In genomic region chr2:147829106-147829505, GRCh38 we compare ENCODE assay signal across 15 cellular contexts. TPM values are rescaled to one million over a fixed set of nuclear protein-coding genes. Genes with fewer than 3 reads are reported as not detected.
DNase-seq lines count a peak whose midpoint lies in the region; ATAC-seq, FAIRE-seq and TF ChIP-seq lines count a peak whose summit lies in the region.
"Had no signal": no experiment of that assay in that cellular context is flagged by ENCODE, and none has a peak within 500 bp of the region (broad histone marks: within the 10 kb centered on the region; RNA-seq: fewer than 3 reads in every experiment).

No MANE protein-coding gene starts in this region.

- no peak overlapping the region for H3K27ac ChIP-seq in PC-3 (ENCODE audit: low read length)
- H3K27ac ChIP-seq: cardiac muscle cell, upper lobe of right lung had no signal

- POLR2A ChIA-PET in PC-3 (lab: Charles Lee; ENCODE audit: unreplicated experiment) = no interaction called here

- TF ChIP-seq POLR2A in GM18505 (IDR thresholded peaks at IDR 0.05; ENCODE audit: borderline replicate concordance, extremely low read depth, insufficient read depth, insufficient read length) = no peak

- H3K4me1 ChIP-seq in PC-3 (ENCODE audit: insufficient read depth, low read length) = no peaks in the 10 kb centered on the region
- H3K4me1 ChIP-seq: upper lobe of right lung had no signal

- no peak overlapping the region for H3K9ac ChIP-seq in PC-3 (ENCODE audit: low read length)

- TF ChIP-seq CTCF in PC-3 (conservative IDR thresholded peaks at IDR 0.05; ENCODE audit: low read depth, low read length) (no peak), fibroblast of mammary gland (conservative IDR thresholded peaks at IDR 0.05; ENCODE audit: control insufficient read depth, insufficient read depth, low read depth, low read length) (no peak)

- no peaks in the 10 kb centered on the region for H3K79me2 ChIP-seq in PC-3 (ENCODE audit: low read length)

- peaks cover 6% of the 10 kb centered on the region for H3K9me3 Mint-ChIP-seq in stimulated activated memory B cell treated with anti-CD40 and anti-IgM and Interleukin-4, amounts not matched to agents 10 μg/mL and 1 μg/mL and 100 μg/mL, for 72 hours

- in situ Hi-C loops in ACHN (cut with HindIII; ENCODE audit: low pct_ligation_motif_present, low pct_unique_long_range_greater_than_20kb, low sequenced_read_pairs) = no loop called here

- DNase-seq in ACHN (peak; percentile 65), GM19239 (ENCODE audit: insufficient read length, low spot score) (no peak), PC-3 (peak; percentile 85), fibroblast of mammary gland (ENCODE audit: low read depth) (peak; percentile 89), NCI-H1930 (lab: John Stamatoyannopoulos, UW) (no peak)
- DNase-seq in stimulated activated CD4-positive, alpha-beta T cell treated with anti-CD3 and anti-CD28 coated beads, Interleukin-12 subunit alpha, Interleukin-12 subunit beta, amount 100 ng/mL, for 4 hours = no peak
- DNase-seq: activated CD8-positive, alpha-beta T cell treated with anti-CD3 and anti-CD28 coated beads, Interleukin-2, amount 10 ng/mL, durations not matched to agents 7 days and 5 days; DMS153; nephron progenitor cell; upper lobe of right lung had no signal

- no peaks in the 10 kb centered on the region for H4K20me1 ChIP-seq in PC-3 (ENCODE audit: low read length)

- H3K9me3 ChIP-seq in PC-3 (ENCODE audit: low read length) = peaks cover 19% of the 10 kb centered on the region; the same call in 1 of the 2 replicates

- H3K4me1 Mint-ChIP-seq in stimulated activated memory B cell treated with anti-CD40 and anti-IgM and Interleukin-4, amounts not matched to agents 10 μg/mL and 1 μg/mL and 100 μg/mL, for 72 hours = no peaks in the 10 kb centered on the region
- H3K4me1 Mint-ChIP-seq: IgD-negative memory B cell, nephron progenitor cell had no signal

- no peaks in the 10 kb centered on the region for H3K9me2 ChIP-seq in PC-3 (replicated peaks; ENCODE audit: low read length)

- H3K4me3 Mint-ChIP-seq in stimulated activated memory B cell treated with anti-CD40 and anti-IgM and Interleukin-4, amounts not matched to agents 10 μg/mL and 1 μg/mL and 100 μg/mL, for 72 hours = no peak overlapping the region
- H3K4me3 Mint-ChIP-seq: activated CD8-positive, alpha-beta T cell treated with anti-CD3 and anti-CD28 coated beads, Interleukin-2, amount 10 ng/mL, durations not matched to agents 7 days and 5 days; nephron progenitor cell had no signal

- no TSS peak for BruUV-seq in PC-3 (replicated peaks; lab: Mats Ljungman, UMichigan)

- intact Hi-C loops in PC-3 (cut with micrococcal nuclease) = no loop called here

- CTCF ChIA-PET in PC-3 (lab: Charles Lee) = no interaction called here

- no peaks in the 10 kb centered on the region for H3K36me3 ChIP-seq in PC-3 (ENCODE audit: low read depth, low read length)
- H3K36me3 ChIP-seq: cardiac muscle cell, upper lobe of right lung had no signal

- no peaks in the 10 kb centered on the region for H3K27me3 ChIP-seq in PC-3 (ENCODE audit: low read length)
- H3K27me3 ChIP-seq: cardiac muscle cell, upper lobe of right lung had no signal

- H3K27ac Mint-ChIP-seq in stimulated activated memory B cell treated with anti-CD40 and anti-IgM and Interleukin-4, amounts not matched to agents 10 μg/mL and 1 μg/mL and 100 μg/mL, for 72 hours = no peak overlapping the region
- H3K27ac Mint-ChIP-seq: activated CD8-positive, alpha-beta T cell treated with anti-CD3 and anti-CD28 coated beads, Interleukin-2, amount 10 ng/mL, durations not matched to agents 7 days and 5 days; IgD-negative memory B cell; nephron progenitor cell had no signal

- peak; percentile 37 for FAIRE-seq in GM19239 (lab: Jason Lieb, UNC)

- H3F3A ChIP-seq in PC-3 (ENCODE audit: low read length, unreplicated experiment) = no peaks in the 10 kb centered on the region

- no peak overlapping the region for H2AFZ ChIP-seq in PC-3 (ENCODE audit: low read length)

- H3K4me2 ChIP-seq in PC-3 (ENCODE audit: low read length) = no peak overlapping the region

- H3K27me3 Mint-ChIP-seq in stimulated activated memory B cell treated with anti-CD40 and anti-IgM and Interleukin-4, amounts not matched to agents 10 μg/mL and 1 μg/mL and 100 μg/mL, for 72 hours = peaks cover under 1% of the 10 kb centered on the region

- no peaks in the 10 kb centered on the region for H3K36me3 Mint-ChIP-seq in stimulated activated memory B cell treated with anti-CD40 and anti-IgM and Interleukin-4, amounts not matched to agents 10 μg/mL and 1 μg/mL and 100 μg/mL, for 72 hours
- H3K36me3 Mint-ChIP-seq: IgD-negative memory B cell had no signal

- ATAC-seq in PC-3 (no peak), GM18505 (IDR thresholded peaks at IDR 0.05; ENCODE audit: unreplicated experiment) (no peak)
- no peak for ATAC-seq in stimulated activated memory B cell treated with anti-CD40 and anti-IgM and Interleukin-4, amounts not matched to agents 10 μg/mL and 1 μg/mL and 100 μg/mL, for 72 hours
- ATAC-seq: activated CD8-positive, alpha-beta T cell treated with anti-CD3 and anti-CD28 coated beads, Interleukin-2, amount 10 ng/mL, durations not matched to agents 7 days and 5 days; Right ventricle myocardium inferior; upper lobe of right lung had no signal

- no peak overlapping the region for H3K4me3 ChIP-seq in PC-3 (ENCODE audit: low read length)
- no peak overlapping the region for H3K4me3 ChIP-seq in fibroblast of mammary gland (ENCODE audit: control insufficient read depth, low read depth, low read length)
- H3K4me3 ChIP-seq: cardiac muscle cell, upper lobe of right lung had no signal

RNA-seq across cellular contexts. Expression of gene ACVR2A, which starts 15.7 kb away (rescaled TPM):
- 5.5 and 6.5 TPM in 2 replicates for total RNA-seq in PC-3 (2014; rRNA removed)

Comparison
In these comparisons a context has a peak if more than half of its experiments do, and no peak if none do; other contexts are left out.
1. DNase-seq: peak in ACHN (single experiment), PC-3 (single experiment) and fibroblast of mammary gland (single experiment); none in GM19239 (single experiment), NCI-H1930 (0 of 2) and stimulated activated CD4-positive, alpha-beta T cell treated with anti-CD3 and anti-CD28 coated beads, Interleukin-12 subunit alpha, Interleukin-12 subunit beta, amount 100 ng/mL, for 4 hours (single experiment).